8 cellular contexts compared by ENCODE assay signal in genomic region chr12:109393437-109394345, GRCh38. TPM values are rescaled to one million over a fixed set of nuclear protein-coding genes. Genes with fewer than 3 reads are reported as not detected.
DNase-seq lines count a peak whose midpoint lies in the region; ATAC-seq and TF ChIP-seq lines count a peak whose summit lies in the region.

No MANE protein-coding gene starts in this region.

- peak; percentile 72 for ATAC-seq in activated CD8-positive, alpha-beta T cell treated with anti-CD3 and anti-CD28 coated beads, Interleukin-2, amount 10 ng/mL, durations not matched to agents 7 days and 5 days
- ATAC-seq in GM18519 (IDR thresholded peaks at IDR 0.05; ENCODE audit: low FRiP score, unreplicated experiment), result no peak

- no peak overlapping the region for H3K4me2 ChIP-seq in neural progenitor cell

- H3K36me3 Mint-ChIP-seq in activated CD8-positive, alpha-beta T cell treated with anti-CD3 and anti-CD28 coated beads, Interleukin-2, amount 10 ng/mL, durations not matched to agents 7 days and 5 days (ENCODE audit: low read depth), result no peaks in the 10 kb centered on the region
- no peaks in the 10 kb centered on the region for H3K36me3 Mint-ChIP-seq in neural progenitor cell

- no peak overlapping the region for H2AFZ ChIP-seq in neural progenitor cell (replicated peaks)

- H3K9me3 ChIP-seq in neural progenitor cell (ENCODE audit: low read depth), result no peaks in the 10 kb centered on the region

- H3K4me3 Mint-ChIP-seq in activated CD8-positive, alpha-beta T cell treated with anti-CD3 and anti-CD28 coated beads, Interleukin-2, amount 10 ng/mL, durations not matched to agents 7 days and 5 days, result no peak overlapping the region
- no peak overlapping the region for H3K4me3 Mint-ChIP-seq in neural progenitor cell

- H3K27me3 Mint-ChIP-seq in activated CD8-positive, alpha-beta T cell treated with anti-CD3 and anti-CD28 coated beads, Interleukin-2, amount 10 ng/mL, durations not matched to agents 7 days and 5 days (ENCODE audit: low read depth), result peaks cover 17% of the 10 kb centered on the region
- H3K27me3 Mint-ChIP-seq in neural progenitor cell (ENCODE audit: insufficient read depth, low read depth), result peaks cover 10% of the 10 kb centered on the region

- H3F3A ChIP-seq in neural progenitor cell (ENCODE audit: low read depth), result no peaks in the 10 kb centered on the region

- CTCF ChIA-PET in activated CD8-positive, alpha-beta T cell treated with anti-CD3 and anti-CD28 coated beads, Interleukin-2, amount 10 ng/mL, durations not matched to agents 7 days and 5 days (lab: Charles Lee), result interaction anchor here (0.5 to 2.2 kb wide), 36 partner anchors 8 to 295 kb away, joined by 3 to 10 read pairs (median 4); partner anchors contain the start of gene ACACB

- no peak overlapping the region for H3K27ac Mint-ChIP-seq in activated CD8-positive, alpha-beta T cell treated with anti-CD3 and anti-CD28 coated beads, Interleukin-2, amount 10 ng/mL, durations not matched to agents 7 days and 5 days
- H3K27ac Mint-ChIP-seq in neural progenitor cell, result no peak overlapping the region

- H3K27ac ChIP-seq in neural progenitor cell, result no peak overlapping the region

- no peaks in the 10 kb centered on the region for H3K36me3 ChIP-seq in neural progenitor cell

- H3K79me2 ChIP-seq in neural progenitor cell (ENCODE audit: low read depth), result no peaks in the 10 kb centered on the region

- no peaks in the 10 kb centered on the region for H4K20me1 ChIP-seq in neural progenitor cell (ENCODE audit: low read depth)

- H3K4me1 ChIP-seq in neural progenitor cell, result no peaks in the 10 kb centered on the region

- DNase-seq in CMK (ENCODE audit: low read depth) (peak; percentile 31), HCEC 1CT (peak; percentile 50), NCI-H69 (lab: John Stamatoyannopoulos, UW) (peak; percentile 70), fibroblast of peridontal ligament (ENCODE audit: extremely low read depth) (peak; percentile 75), neural progenitor cell (ENCODE audit: low spot score) (peak; percentile 67), UCSD-AML1 (lab: John Stamatoyannopoulos, UW; ENCODE audit: unreplicated experiment) (no peak)
- DNase-seq in activated CD8-positive, alpha-beta T cell treated with anti-CD3 and anti-CD28 coated beads, Interleukin-2, amount 10 ng/mL, durations not matched to agents 7 days and 5 days, result peak; percentile 61

- TF ChIP-seq CTCF in neural progenitor cell (IDR thresholded peaks at IDR 0.05), result peak; percentile 92

- POLR2A ChIA-PET in activated CD8-positive, alpha-beta T cell treated with anti-CD3 and anti-CD28 coated beads, Interleukin-2, amount 10 ng/mL, durations not matched to agents 7 days and 5 days (lab: Charles Lee), result no interaction called here

- H3K4me3 ChIP-seq in neural progenitor cell, result no peak overlapping the region

- no peak overlapping the region for H3K9ac ChIP-seq in neural progenitor cell

- H3K9me3 Mint-ChIP-seq in activated CD8-positive, alpha-beta T cell treated with anti-CD3 and anti-CD28 coated beads, Interleukin-2, amount 10 ng/mL, durations not matched to agents 7 days and 5 days (ENCODE audit: insufficient read depth), result no peaks in the 10 kb centered on the region
- no peaks in the 10 kb centered on the region for H3K9me3 Mint-ChIP-seq in neural progenitor cell

- H3K4me1 Mint-ChIP-seq in activated CD8-positive, alpha-beta T cell treated with anti-CD3 and anti-CD28 coated beads, Interleukin-2, amount 10 ng/mL, durations not matched to agents 7 days and 5 days (ENCODE audit: low read depth), result no peaks in the 10 kb centered on the region
- H3K4me1 Mint-ChIP-seq in neural progenitor cell, result no peaks in the 10 kb centered on the region

- H3K27me3 ChIP-seq in neural progenitor cell, result no peaks in the 10 kb centered on the region

RNA-seq across cellular contexts. Expression of gene MYO1H, which starts 46.0 kb away (rescaled TPM):
- total RNA-seq in activated CD8-positive, alpha-beta T cell treated with anti-CD3 and anti-CD28 coated beads, Interleukin-2, amount 10 ng/mL, durations not matched to agents 7 days and 5 days, result not detected
- not detected in 2 replicates for total RNA-seq in neural progenitor cell (ENCODE audit: low replicate concordance)
